ENCODE assay signal across 22 cellular contexts in genomic region chr1:38084113-38084512, GRCh38. TPM values are rescaled to one million over a fixed set of nuclear protein-coding genes. Genes with fewer than 3 reads are reported as not detected.
DNase-seq lines count a peak whose midpoint lies in the region; ATAC-seq, FAIRE-seq and TF ChIP-seq lines count a peak whose summit lies in the region.
"Had no signal": no experiment of that assay in that cellular context is flagged by ENCODE, and none has a peak within 500 bp of the region (broad histone marks: within the 10 kb centered on the region; RNA-seq: fewer than 3 reads in every experiment).

No MANE protein-coding gene starts in this region.

- H4K20me1 ChIP-seq in IMR-90 (ENCODE audit: insufficient read depth, low read length) (no peaks in the 10 kb centered on the region; the same call in 1 of the 2 replicates), astrocyte (ENCODE audit: insufficient read depth, low read length) (peaks cover 6% of the 10 kb centered on the region)
- H4K20me1 ChIP-seq: BLaER1 treated with 17β-estradiol and CSF1 and Interleukin-3, amounts not matched to agents 10 nM and 100 nM had no signal

- H3K79me2 ChIP-seq in astrocyte (ENCODE audit: insufficient read depth, low read length), result no peaks in the 10 kb centered on the region

- no peak overlapping the region for H3K4me3 Mint-ChIP-seq in astrocyte (ENCODE audit: unreplicated experiment)
- no peak overlapping the region for H3K4me3 Mint-ChIP-seq in CD4-positive, alpha-beta memory T cell
- H3K4me3 Mint-ChIP-seq: B cell, GM23338, HFFc6 had no signal

- H3K9me3 ChIP-seq in IMR-90 (ENCODE audit: control insufficient read depth, insufficient read depth, low read length), result no peaks in the 10 kb centered on the region
- H3K9me3 ChIP-seq in astrocyte (ENCODE audit: insufficient read depth, low read depth, low read length), result no peaks in the 10 kb centered on the region
- no peaks in the 10 kb centered on the region for H3K9me3 ChIP-seq in pancreas
- no peaks in the 10 kb centered on the region for H3K9me3 ChIP-seq in CD4-positive, alpha-beta memory T cell (ENCODE audit: control insufficient read depth in 1 of 2, low read length in 2 of 2)
- H3K9me3 ChIP-seq: BLaER1 treated with 17β-estradiol and CSF1 and Interleukin-3, amounts not matched to agents 10 nM and 100 nM had no signal

- H3K36me3 ChIP-seq in IMR-90 (ENCODE audit: control insufficient read depth, insufficient read depth, low read length), result no peaks in the 10 kb centered on the region
- H3K36me3 ChIP-seq in astrocyte (ENCODE audit: insufficient read depth, low read length), result no peaks in the 10 kb centered on the region
- H3K36me3 ChIP-seq in pancreas, result no peaks in the 10 kb centered on the region
- H3K36me3 ChIP-seq in CD4-positive, alpha-beta memory T cell (ENCODE audit: insufficient read depth, low read length), result no peaks in the 10 kb centered on the region
- H3K36me3 ChIP-seq: BLaER1 treated with 17β-estradiol and CSF1 and Interleukin-3, amounts not matched to agents 10 nM and 100 nM had no signal

- WGBS in IMR-90 (ENCODE audit: extremely low coverage in 2 of 2, insufficient read length in 1 of 2), 2 experiments, result no CpG with 5 or more reads among the region's 2 CpGs
- WGBS in pancreas, 2 donors, result 84 to 88% methylated on average over 2 of the region's 2 CpGs

- no peak overlapping the region for H3K56ac ChIP-seq in IMR-90 (ENCODE audit: extremely low read depth, insufficient read depth, low read length)

- H3K14ac ChIP-seq in IMR-90 (replicated peaks; ENCODE audit: low read depth, low read length), result no peak overlapping the region

- H3K9ac ChIP-seq in IMR-90 (ENCODE audit: low read depth, low read length) (no peak overlapping the region), astrocyte (ENCODE audit: low read length) (no peak overlapping the region)
- H3K9ac ChIP-seq: BLaER1 treated with 17β-estradiol and CSF1 and Interleukin-3, amounts not matched to agents 10 nM and 100 nM had no signal

- intact Hi-C loops in IMR-90 (cut with micrococcal nuclease), result no loop called here
- intact Hi-C loops in pancreas (cut with DNase I), result no loop called here
- intact Hi-C loops in CD4-positive, alpha-beta memory T cell (cut with micrococcal nuclease), result no loop called here

- H3K27me3 ChIP-seq in IMR-90 (ENCODE audit: control insufficient read depth, insufficient read depth, low read length), result peaks cover 4% of the 10 kb centered on the region; the same call in 1 of the 2 replicates
- H3K27me3 ChIP-seq in astrocyte (ENCODE audit: insufficient read depth, low read length), result no peaks in the 10 kb centered on the region
- H3K27me3 ChIP-seq in pancreas, result no peaks in the 10 kb centered on the region
- no peaks in the 10 kb centered on the region for H3K27me3 ChIP-seq in CD4-positive, alpha-beta memory T cell (ENCODE audit: insufficient read depth, low read length)
- H3K27me3 ChIP-seq: BLaER1 treated with 17β-estradiol and CSF1 and Interleukin-3, amounts not matched to agents 10 nM and 100 nM had no signal

- no peak overlapping the region for H3K4ac ChIP-seq in IMR-90 (ENCODE audit: low read depth, low read length)

- H3K18ac ChIP-seq in IMR-90 (ENCODE audit: low read depth, low read length), result no peak overlapping the region

- no peaks in the 10 kb centered on the region for H3K36me3 Mint-ChIP-seq in astrocyte (ENCODE audit: low read depth, unreplicated experiment)
- H3K36me3 Mint-ChIP-seq in CD4-positive, alpha-beta memory T cell, result no peaks in the 10 kb centered on the region
- H3K36me3 Mint-ChIP-seq: CD8-positive, alpha-beta memory T cell had no signal

- TF ChIP-seq RAD21 in IMR-90 (IDR thresholded peaks at IDR 0.05; ENCODE audit: low read length), result no peak

- no peak overlapping the region for H3K4me2 ChIP-seq in IMR-90 (ENCODE audit: low read depth, low read length)
- no peak overlapping the region for H3K4me2 ChIP-seq in astrocyte (ENCODE audit: low read length)
- H3K4me2 ChIP-seq: BLaER1 treated with 17β-estradiol and CSF1 and Interleukin-3, amounts not matched to agents 10 nM and 100 nM; GM23338 had no signal

- no peak overlapping the region for H2AK5ac ChIP-seq in IMR-90 (ENCODE audit: low read depth, low read length)

- no peak overlapping the region for H3K27ac ChIP-seq in IMR-90 (ENCODE audit: insufficient read depth, low read length)
- no peak overlapping the region for H3K27ac ChIP-seq in astrocyte (ENCODE audit: low read depth, low read length)
- H3K27ac ChIP-seq in pancreas, result peak overlapping the region in 3 of 4 donors; percentile 16 to 33 (median 30)
- H3K27ac ChIP-seq in CD4-positive, alpha-beta memory T cell (ENCODE audit: low read depth, low read length), result no peak overlapping the region
- H3K27ac ChIP-seq: BLaER1 treated with 17β-estradiol and CSF1 and Interleukin-3, amounts not matched to agents 10 nM and 100 nM; HL-60 had no signal

- H2BK5ac ChIP-seq in IMR-90 (ENCODE audit: low read depth, low read length, poor library complexity, severe bottlenecking), result no peak overlapping the region

- no peak overlapping the region for H2AK9ac ChIP-seq in IMR-90 (replicated peaks; ENCODE audit: low read depth, low read length, poor library complexity)

- no peak overlapping the region for H4K8ac ChIP-seq in IMR-90 (ENCODE audit: low read depth in 2 of 2, low read length in 2 of 2)

- H3K27ac Mint-ChIP-seq in astrocyte (ENCODE audit: unreplicated experiment), result peak overlapping the region; percentile 26
- no peak overlapping the region for H3K27ac Mint-ChIP-seq in CD4-positive, alpha-beta memory T cell
- H3K27ac Mint-ChIP-seq: B cell; CD8-positive, alpha-beta memory T cell; GM23338; HFFc6 had no signal

- H3K27me3 Mint-ChIP-seq in astrocyte (ENCODE audit: low read depth, unreplicated experiment), result peaks cover 19% of the 10 kb centered on the region
- peaks cover 6 to 9% of the 10 kb centered on the region in 2 donors for H3K27me3 Mint-ChIP-seq in CD4-positive, alpha-beta memory T cell

- POLR2A ChIA-PET in IMR-90 (lab: Charles Lee; ENCODE audit: unreplicated experiment), result no interaction called here
- POLR2A ChIA-PET in CD4-positive, alpha-beta memory T cell (lab: Charles Lee; ENCODE audit: partially characterized antibody), result no interaction called here

- no peak for ATAC-seq in IMR-90 (ENCODE audit: low read depth)
- peak; percentile 8 for ATAC-seq in left lobe of liver
- ATAC-seq in pancreas, result no peak
- ATAC-seq: HCT116 had no signal

- TF ChIP-seq POLR2A in IMR-90 (IDR thresholded peaks at IDR 0.05; ENCODE audit: low read depth, low read length), result no peak

- DNase-seq in IMR-90 (no peak), astrocyte (ENCODE audit: low read depth) (no peak), left lobe of liver (ENCODE audit: low spot score) (peak; percentile 62), pancreas (no peak), iPS-NIHi7 (ENCODE audit: extremely low spot score) (no peak), dermis blood vessel endothelial cell (no peak)
- no peak for DNase-seq in CD4-positive, alpha-beta memory T cell
- DNase-seq: CD8-positive, alpha-beta memory T cell; DMS53; DND-41; EL; HFFc6 had no signal

- no peak overlapping the region for H2BK15ac ChIP-seq in IMR-90 (ENCODE audit: low read depth, low read length)

- CTCF ChIA-PET in IMR-90 (lab: Yijun Ruan, JAX), result no interaction called here
- CTCF ChIA-PET in CD4-positive, alpha-beta memory T cell (lab: Charles Lee; ENCODE audit: partially characterized antibody), result no interaction called here

- no peak overlapping the region for H4K91ac ChIP-seq in IMR-90 (ENCODE audit: insufficient read depth, low read depth, low read length)

- TF ChIP-seq CTCF in IMR-90 (conservative IDR thresholded peaks at IDR 0.05; ENCODE audit: low read depth, low read length) (no peak), astrocyte (IDR thresholded peaks at IDR 0.05; ENCODE audit: insufficient read depth, low read depth, low read length) (no peak), pancreas (IDR thresholded peaks at IDR 0.05) (no peak)

- no peak overlapping the region for H2BK20ac ChIP-seq in IMR-90 (ENCODE audit: low read depth, low read length)

- dilution Hi-C loops in IMR-90 (cut with HindIII; ENCODE audit: low sequenced_read_pairs, unreplicated experiment), result no loop called here

- no peak overlapping the region for H3K23ac ChIP-seq in IMR-90 (ENCODE audit: low read depth, low read length)

- in situ Hi-C loops in IMR-90 (cut with MboI; ENCODE audit: low sequenced_read_pairs), result no loop called here

- no peak for FAIRE-seq in astrocyte (lab: Jason Lieb, UNC)
- FAIRE-seq in pancreas (lab: Jason Lieb, UNC), result no peak
- FAIRE-seq: GM12878, GM19239 had no signal

- no peaks in the 10 kb centered on the region for H3K9me3 Mint-ChIP-seq in astrocyte (ENCODE audit: unreplicated experiment)
- no peaks in the 10 kb centered on the region for H3K9me3 Mint-ChIP-seq in CD4-positive, alpha-beta memory T cell
- H3K9me3 Mint-ChIP-seq: CD8-positive, alpha-beta memory T cell; GM23338; HFFc6 had no signal

- no peak overlapping the region for H2BK120ac ChIP-seq in IMR-90 (ENCODE audit: low read depth, low read length)

- no peak overlapping the region for H3K4me3 ChIP-seq in IMR-90 (ENCODE audit: insufficient read depth, low read depth, low read length)
- H3K4me3 ChIP-seq in astrocyte (ENCODE audit: insufficient read depth, low read depth, low read length), result no peak overlapping the region
- H3K4me3 ChIP-seq in pancreas, result no peak overlapping the region
- H3K4me3 ChIP-seq in CD4-positive, alpha-beta memory T cell (ENCODE audit: low read length in 2 of 2), result no peak overlapping the region
- H3K4me3 ChIP-seq: BLaER1 treated with 17β-estradiol and CSF1 and Interleukin-3, amounts not matched to agents 10 nM and 100 nM; GM12878; GM23338 had no signal

- no peak overlapping the region for H4K5ac ChIP-seq in IMR-90 (ENCODE audit: low read depth, low read length)

- H3K79me1 ChIP-seq in IMR-90 (ENCODE audit: low read depth in 1 of 2, low read length in 2 of 2), result no peaks in the 10 kb centered on the region

- H3K4me1 Mint-ChIP-seq in astrocyte (ENCODE audit: low read depth, unreplicated experiment), result no peaks in the 10 kb centered on the region
- no peaks in the 10 kb centered on the region for H3K4me1 Mint-ChIP-seq in CD4-positive, alpha-beta memory T cell
- H3K4me1 Mint-ChIP-seq: B cell; CD8-positive, alpha-beta memory T cell had no signal

- no peaks in the 10 kb centered on the region for H3K9me1 ChIP-seq in IMR-90 (ENCODE audit: insufficient read depth, low read length)

- no TSS peak for BruUV-seq in IMR-90 (replicated peaks; lab: Mats Ljungman, UMichigan)

- peak overlapping the region; percentile 8 for H2AFZ ChIP-seq in IMR-90 (replicated peaks; ENCODE audit: low read length, poor library complexity)
- H2AFZ ChIP-seq in astrocyte (ENCODE audit: low read depth, low read length), result no peak overlapping the region
- H2AFZ ChIP-seq: GM23338 had no signal

- H3K4me1 ChIP-seq in IMR-90 (ENCODE audit: control insufficient read depth, insufficient read depth, low read length), result no peaks in the 10 kb centered on the region
- no peaks in the 10 kb centered on the region for H3K4me1 ChIP-seq in astrocyte (ENCODE audit: insufficient read depth, low read length)
- peaks cover 5 to 13% (median 9%) of the 10 kb centered on the region in 3 donors for H3K4me1 ChIP-seq in pancreas
- no peaks in the 10 kb centered on the region for H3K4me1 ChIP-seq in CD4-positive, alpha-beta memory T cell (ENCODE audit: insufficient read depth, low read length)

RNA-seq across cellular contexts. Expression of gene POU3F1, which starts 37.5 kb away (rescaled TPM):
- total RNA-seq in IMR-90 (2012; rRNA removed), result not detected in 2 replicates
- not detected in 2 replicates for polyA plus RNA-seq in IMR-90 (2012; rRNA removed)
- polyA plus RNA-seq in IMR-90 (2012; cell fraction: cytosol; rRNA removed), result 0.03 TPM in 1 of 2 replicates, not detected in the other
- 0.03 TPM in 1 of 2 replicates, not detected in the other for polyA plus RNA-seq in IMR-90 (2012; cell fraction: nucleus; rRNA removed; ENCODE audit: low replicate concordance)
- 2.3 and 3.3 TPM in 2 replicates for total RNA-seq in astrocyte
- total RNA-seq in left lobe of liver, result 0.08 TPM
- under 1 TPM in 3 of 6 donors, not detected in 3; 0.08 to 0.57 (median 0.09) TPM for total RNA-seq in pancreas
- polyA plus RNA-seq in pancreas, result under 1 TPM in 1 of 2 donors, not detected in 1; 0.07 TPM
- total RNA-seq in CD4-positive, alpha-beta memory T cell, result under 1 TPM; 0.14 to 0.15 TPM
- under 1 TPM in 1 of 2 donors, not detected in 1; 0.08 TPM for polyA plus RNA-seq in CD4-positive, alpha-beta memory T cell
- total RNA-seq in dermis blood vessel endothelial cell, result under 0.01 and 0.05 TPM in 2 replicates
- total RNA-seq: A172, G401, HT1080 had no signal

Comparison
In these comparisons a context has a peak if more than half of its experiments do, and no peak if none do; other contexts are left out.
1. H3K27ac ChIP-seq: peak in pancreas (3 of 4); none in IMR-90 (single experiment), astrocyte (single experiment) and CD4-positive, alpha-beta memory T cell (single experiment).